27 cellular contexts compared by ENCODE assay signal in the genomic region with DNA sequence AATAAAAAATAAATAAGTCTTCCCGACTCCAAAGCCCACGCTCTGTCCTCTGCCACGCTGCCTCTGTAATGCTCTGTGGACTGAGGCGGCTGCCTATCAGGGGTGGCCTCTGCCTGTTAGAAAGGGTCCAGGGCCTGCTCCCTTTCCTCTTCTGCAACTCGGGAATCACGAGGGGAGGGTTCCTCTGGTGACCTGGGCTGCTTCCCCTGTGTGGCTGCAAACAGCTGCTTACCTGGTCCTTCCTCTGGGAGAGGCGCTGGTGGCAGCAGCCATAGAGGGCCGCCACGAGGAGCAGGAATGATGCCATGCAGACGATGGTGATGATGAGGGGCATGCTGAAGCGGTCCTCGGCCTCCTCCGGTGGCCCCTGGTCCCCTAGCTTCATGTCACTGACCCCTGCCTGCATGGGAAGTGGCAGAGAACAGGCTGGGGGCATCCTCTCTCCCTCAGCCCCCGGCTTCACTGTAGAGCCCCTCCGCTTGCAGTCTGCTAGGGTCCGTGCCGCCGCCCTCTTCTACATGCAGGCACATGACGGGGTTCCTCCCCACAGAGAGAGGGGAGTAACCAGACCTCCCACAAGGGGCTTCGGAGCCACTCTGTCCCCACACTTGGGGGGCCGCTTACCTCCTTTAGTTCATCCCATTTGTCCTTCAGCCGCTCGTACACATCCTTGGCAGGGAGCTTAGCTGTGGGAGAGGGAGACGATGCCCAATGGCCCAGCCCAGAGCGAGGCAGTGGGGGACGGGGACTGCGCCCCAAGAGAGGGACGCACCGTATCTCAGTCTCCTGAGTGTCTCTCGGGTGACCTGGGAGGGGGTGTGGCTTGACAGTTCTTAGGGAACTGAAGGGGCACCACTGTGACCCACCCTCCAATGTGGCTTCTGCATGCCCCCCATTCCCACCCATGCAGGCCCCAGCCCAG.
"Had no signal": no experiment of that assay in that cellular context is flagged by ENCODE, and none has a peak within 500 bp of the region (broad histone marks: within the 10 kb centered on the region; RNA-seq: fewer than 3 reads in every experiment).

No MANE protein-coding gene starts in this region.

- H3K4me3 ChIP-seq: coronary artery, esophagus muscularis mucosa, gastroesophageal sphincter, heart left ventricle, hepatocyte, mucosa of descending colon, prostate gland, skin epidermis, spleen, suprapubic skin, transverse colon, vagina had no signal

- H3K9me3 Mint-ChIP-seq: mesothelial cell of epicardium; naive B cell; natural killer cell treated with Interleukin-12 subunit alpha and Interleukin-12 subunit beta and Interleukin-15 and Interleukin-18, amount 100 ng/mL, for 72 hours; neural crest cell; stimulated activated naive CD8-positive, alpha-beta T cell treated with anti-CD3 and anti-CD28 coated beads, Interleukin-15, amount 100 ng/mL, for 72 hours had no signal

- H3K36me3 Mint-ChIP-seq: naive B cell; natural killer cell treated with Interleukin-12 subunit alpha and Interleukin-12 subunit beta and Interleukin-15 and Interleukin-18, amount 100 ng/mL, for 72 hours had no signal

- H2AFZ ChIP-seq: hepatocyte had no signal

- H3K27ac Mint-ChIP-seq: mesothelial cell of epicardium; natural killer cell treated with Interleukin-12 subunit alpha and Interleukin-12 subunit beta and Interleukin-15 and Interleukin-18, amount 100 ng/mL, for 72 hours had no signal

- H3K9me3 ChIP-seq: esophagus muscularis mucosa, gastroesophageal sphincter, heart left ventricle, mucosa of descending colon, prostate gland, spleen, suprapubic skin, transverse colon, vagina had no signal

- H3K4me2 ChIP-seq: hepatocyte had no signal

- H3K4me1 ChIP-seq: foreskin keratinocyte, prostate gland had no signal

- H3K27me3 ChIP-seq: esophagus muscularis mucosa, gastroesophageal sphincter, heart left ventricle, hepatocyte, spleen, vagina had no signal

- H3K4me3 Mint-ChIP-seq: mesothelial cell of epicardium; naive B cell; natural killer cell treated with Interleukin-12 subunit alpha and Interleukin-12 subunit beta and Interleukin-15 and Interleukin-18, amount 100 ng/mL, for 72 hours; neural crest cell; stimulated activated naive CD8-positive, alpha-beta T cell treated with anti-CD3 and anti-CD28 coated beads, Interleukin-15, amount 100 ng/mL, for 72 hours had no signal

- H3K79me2 ChIP-seq: hepatocyte had no signal

- FAIRE-seq: endothelial cell of umbilical vein, kidney had no signal

- ATAC-seq: foreskin keratinocyte; gastroesophageal sphincter; heart left ventricle; left lobe of liver; natural killer cell treated with Interleukin-12 subunit alpha and Interleukin-12 subunit beta and Interleukin-15 and Interleukin-18, amount 100 ng/mL, for 72 hours; right cardiac atrium; stimulated activated naive CD8-positive, alpha-beta T cell treated with anti-CD3 and anti-CD28 coated beads, Interleukin-15, amount 100 ng/mL, for 72 hours had no signal

- H3K36me3 ChIP-seq: prostate gland, suprapubic skin, transverse colon, vagina had no signal

- DNase-seq: dermis blood vessel endothelial cell; effector memory CD4-positive, alpha-beta T cell; foreskin keratinocyte; heart left ventricle; mesenchymal stem cell; naive B cell; spleen; stimulated activated CD4-positive, alpha-beta T cell treated with anti-CD3 and anti-CD28 coated beads, Interleukin-2, amount 100 ng/mL, for 48 hours; stimulated activated naive CD4-positive, alpha-beta T cell; stimulated activated naive CD8-positive, alpha-beta T cell treated with anti-CD3 and anti-CD28 coated beads, Interleukin-15, amount 100 ng/mL, for 72 hours; transverse colon had no signal

- H3K27ac ChIP-seq: coronary artery, esophagus muscularis mucosa, foreskin keratinocyte, gastroesophageal sphincter, hepatocyte, prostate gland, skin epidermis, spleen, suprapubic skin, transverse colon, vagina had no signal
